8 cellular contexts compared by ENCODE assay signal in the genomic region with DNA sequence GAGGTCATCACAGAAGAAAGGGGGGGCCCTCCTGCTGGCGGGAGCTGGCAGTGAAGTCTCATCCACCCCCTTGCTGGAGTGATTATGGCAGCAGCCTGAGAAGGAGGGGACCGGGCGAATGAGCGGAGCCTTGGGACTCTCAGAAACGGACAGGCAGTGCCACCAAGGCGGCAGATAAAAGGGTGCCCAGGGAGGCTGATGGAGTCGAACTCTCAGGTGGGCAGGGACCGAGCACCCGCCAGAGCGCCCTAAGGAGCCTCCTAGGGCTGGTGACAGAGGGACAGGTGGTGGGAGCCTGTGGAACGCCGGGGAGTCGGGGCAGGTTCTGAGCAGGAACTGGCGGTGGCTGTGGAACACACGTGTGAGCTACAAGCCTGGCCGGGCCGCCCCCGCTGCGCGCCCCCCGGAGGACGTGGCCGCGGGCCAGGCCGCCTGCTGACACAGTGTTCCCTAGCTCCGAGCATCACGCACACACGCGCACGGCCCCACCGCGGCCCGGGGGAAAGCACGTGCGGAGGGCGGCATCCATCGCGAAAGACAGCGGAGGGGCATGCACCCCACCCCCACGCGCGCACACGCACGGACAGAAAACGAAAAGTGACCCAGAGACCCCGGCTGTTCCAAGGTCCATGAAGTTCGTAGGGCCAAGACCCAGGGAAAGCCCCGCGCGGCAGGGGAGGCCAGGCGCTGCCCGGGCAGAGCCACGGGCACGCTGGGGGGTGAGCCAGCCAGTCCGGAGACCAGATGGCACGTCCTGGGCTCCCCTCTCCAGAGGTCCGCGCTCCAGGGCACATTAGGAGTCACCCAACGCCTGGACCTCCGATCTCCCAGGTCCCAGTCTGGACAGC. TPM values are rescaled to one million over a fixed set of nuclear protein-coding genes. Genes with fewer than 3 reads are reported as not detected.
DNase-seq lines count a peak whose midpoint lies in the region; ATAC-seq and TF ChIP-seq lines count a peak whose summit lies in the region.

No MANE protein-coding gene starts in this region.

- no peak overlapping the region for H3K27ac ChIP-seq in left lung

- peaks cover 16 to 42% of the 10 kb centered on the region in 2 donors for H3K4me1 ChIP-seq in left lung

- in situ Hi-C loops in Caki2 (cut with HindIII; ENCODE audit: low pct_unique_long_range_greater_than_20kb, low sequenced_read_pairs) = no loop called here

- H3K9me3 ChIP-seq in left lung = no peaks in the 10 kb centered on the region

- ATAC-seq in GM19397 (IDR thresholded peaks at IDR 0.05; ENCODE audit: unreplicated experiment) = peak; percentile 33
- peak; percentile 16 for ATAC-seq in HG03558 (IDR thresholded peaks at IDR 0.05; ENCODE audit: extremely low read depth, unreplicated experiment)
- peak; percentile 71 for ATAC-seq in SK-N-SH treated with all-trans-retinoic acid at 6 μM for 48 hours
- peak; percentile 55 for ATAC-seq in left lung
- no peak for ATAC-seq in GM18519 (IDR thresholded peaks at IDR 0.05; ENCODE audit: low FRiP score, unreplicated experiment)

- H3K36me3 ChIP-seq in left lung = peaks cover 0 to 19% of the 10 kb centered on the region in 2 donors

- peak; percentile 10 for TF ChIP-seq CTCF in cardiac fibroblast (IDR thresholded peaks at IDR 0.05; ENCODE audit: low read depth, low read length)
- no peak for TF ChIP-seq CTCF in left lung (IDR thresholded peaks at IDR 0.05)

- DNase-seq in Caki2 (ENCODE audit: low read depth) (peak; percentile 36), cardiac fibroblast (ENCODE audit: low read depth in 2 of 2) (peak; percentile 50 to 70), left lung (peak in 1 of 2 donors; percentile 80)
- peak; percentile 22 to 33 for DNase-seq in stimulated activated CD4-positive, alpha-beta T cell treated with anti-CD3 and anti-CD28 coated beads, Interleukin-4, amount 100 ng/mL, for 48 hours (ENCODE audit: low read depth in 2 of 2)

- H3K4me3 ChIP-seq in cardiac fibroblast (replicated peaks in 1 of 2; ENCODE audit: low read depth in 2 of 2, low read length in 2 of 2) (peak overlapping the region; percentile 55 to 73), left lung (peak overlapping the region; percentile 40 to 44)

- H3K27me3 ChIP-seq in left lung = peaks cover 5 to 59% of the 10 kb centered on the region in 2 donors

- intact Hi-C loops in left lung (cut with DNase I) = no loop called here

TF ChIP-seq in SK-N-SH treated with all-trans-retinoic acid at 6 μM for 48 hours, 23 proteins besides CTCF, POLR2A, EP300 and RAD21:
- no peak for TF ChIP-seq CSDC2 (CRISPR knock-in tag; IDR thresholded peaks at IDR 0.05)
- TF ChIP-seq ARNTL (CRISPR knock-in tag; IDR thresholded peaks at IDR 0.05; ENCODE audit: borderline replicate concordance, low read depth) = no peak
- TF ChIP-seq ISL1 (CRISPR knock-in tag; IDR thresholded peaks at IDR 0.05) = no peak
- TF ChIP-seq, protein P1, sequence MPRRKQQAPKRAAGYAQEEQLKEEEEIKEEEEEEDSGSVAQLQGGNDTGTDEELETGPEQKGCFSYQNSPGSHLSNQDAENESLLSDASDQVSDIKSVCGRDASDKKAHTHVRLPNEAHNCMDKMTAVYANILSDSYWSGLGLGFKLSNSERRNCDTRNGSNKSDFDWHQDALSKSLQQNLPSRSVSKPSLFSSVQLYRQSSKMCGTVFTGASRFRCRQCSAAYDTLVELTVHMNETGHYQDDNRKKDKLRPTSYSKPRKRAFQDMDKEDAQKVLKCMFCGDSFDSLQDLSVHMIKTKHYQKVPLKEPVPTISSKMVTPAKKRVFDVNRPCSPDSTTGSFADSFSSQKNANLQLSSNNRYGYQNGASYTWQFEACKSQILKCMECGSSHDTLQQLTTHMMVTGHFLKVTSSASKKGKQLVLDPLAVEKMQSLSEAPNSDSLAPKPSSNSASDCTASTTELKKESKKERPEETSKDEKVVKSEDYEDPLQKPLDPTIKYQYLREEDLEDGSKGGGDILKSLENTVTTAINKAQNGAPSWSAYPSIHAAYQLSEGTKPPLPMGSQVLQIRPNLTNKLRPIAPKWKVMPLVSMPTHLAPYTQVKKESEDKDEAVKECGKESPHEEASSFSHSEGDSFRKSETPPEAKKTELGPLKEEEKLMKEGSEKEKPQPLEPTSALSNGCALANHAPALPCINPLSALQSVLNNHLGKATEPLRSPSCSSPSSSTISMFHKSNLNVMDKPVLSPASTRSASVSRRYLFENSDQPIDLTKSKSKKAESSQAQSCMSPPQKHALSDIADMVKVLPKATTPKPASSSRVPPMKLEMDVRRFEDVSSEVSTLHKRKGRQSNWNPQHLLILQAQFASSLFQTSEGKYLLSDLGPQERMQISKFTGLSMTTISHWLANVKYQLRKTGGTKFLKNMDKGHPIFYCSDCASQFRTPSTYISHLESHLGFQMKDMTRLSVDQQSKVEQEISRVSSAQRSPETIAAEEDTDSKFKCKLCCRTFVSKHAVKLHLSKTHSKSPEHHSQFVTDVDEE (CRISPR knock-in tag; IDR thresholded peaks at IDR 0.05) = no peak
- no peak for TF ChIP-seq ZNF565 (CRISPR knock-in tag; conservative IDR thresholded peaks at IDR 0.05; ENCODE audit: low read depth)
- no peak for TF ChIP-seq GLIS3 (CRISPR knock-in tag; IDR thresholded peaks at IDR 0.05)
- no peak for TF ChIP-seq BACH2 (CRISPR knock-in tag; IDR thresholded peaks at IDR 0.05; ENCODE audit: borderline replicate concordance)
- TF ChIP-seq TCF4 (CRISPR knock-in tag; IDR thresholded peaks at IDR 0.05; ENCODE audit: borderline replicate concordance) = no peak
- no peak for TF ChIP-seq SNAI2 (CRISPR knock-in tag; IDR thresholded peaks at IDR 0.05)
- no peak for TF ChIP-seq TOX (CRISPR knock-in tag; IDR thresholded peaks at IDR 0.05; ENCODE audit: borderline replicate concordance)
- TF ChIP-seq, protein P2, sequence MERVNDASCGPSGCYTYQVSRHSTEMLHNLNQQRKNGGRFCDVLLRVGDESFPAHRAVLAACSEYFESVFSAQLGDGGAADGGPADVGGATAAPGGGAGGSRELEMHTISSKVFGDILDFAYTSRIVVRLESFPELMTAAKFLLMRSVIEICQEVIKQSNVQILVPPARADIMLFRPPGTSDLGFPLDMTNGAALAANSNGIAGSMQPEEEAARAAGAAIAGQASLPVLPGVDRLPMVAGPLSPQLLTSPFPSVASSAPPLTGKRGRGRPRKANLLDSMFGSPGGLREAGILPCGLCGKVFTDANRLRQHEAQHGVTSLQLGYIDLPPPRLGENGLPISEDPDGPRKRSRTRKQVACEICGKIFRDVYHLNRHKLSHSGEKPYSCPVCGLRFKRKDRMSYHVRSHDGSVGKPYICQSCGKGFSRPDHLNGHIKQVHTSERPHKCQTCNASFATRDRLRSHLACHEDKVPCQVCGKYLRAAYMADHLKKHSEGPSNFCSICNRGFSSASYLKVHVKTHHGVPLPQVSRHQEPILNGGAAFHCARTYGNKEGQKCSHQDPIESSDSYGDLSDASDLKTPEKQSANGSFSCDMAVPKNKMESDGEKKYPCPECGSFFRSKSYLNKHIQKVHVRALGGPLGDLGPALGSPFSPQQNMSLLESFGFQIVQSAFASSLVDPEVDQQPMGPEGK (CRISPR knock-in tag; IDR thresholded peaks at IDR 0.05; ENCODE audit: borderline replicate concordance) = no peak; the same call in 1 of the 2 replicates
- TF ChIP-seq, protein P3, sequence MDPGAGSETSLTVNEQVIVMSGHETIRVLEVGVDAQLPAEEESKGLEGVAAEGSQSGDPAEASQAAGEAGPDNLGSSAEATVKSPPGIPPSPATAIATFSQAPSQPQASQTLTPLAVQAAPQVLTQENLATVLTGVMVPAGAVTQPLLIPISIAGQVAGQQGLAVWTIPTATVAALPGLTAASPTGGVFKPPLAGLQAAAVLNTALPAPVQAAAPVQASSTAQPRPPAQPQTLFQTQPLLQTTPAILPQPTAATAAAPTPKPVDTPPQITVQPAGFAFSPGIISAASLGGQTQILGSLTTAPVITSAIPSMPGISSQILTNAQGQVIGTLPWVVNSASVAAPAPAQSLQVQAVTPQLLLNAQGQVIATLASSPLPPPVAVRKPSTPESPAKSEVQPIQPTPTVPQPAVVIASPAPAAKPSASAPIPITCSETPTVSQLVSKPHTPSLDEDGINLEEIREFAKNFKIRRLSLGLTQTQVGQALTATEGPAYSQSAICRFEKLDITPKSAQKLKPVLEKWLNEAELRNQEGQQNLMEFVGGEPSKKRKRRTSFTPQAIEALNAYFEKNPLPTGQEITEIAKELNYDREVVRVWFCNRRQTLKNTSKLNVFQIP (CRISPR knock-in tag; IDR thresholded peaks at IDR 0.05; ENCODE audit: borderline replicate concordance, low read depth) = no peak
- no peak for TF ChIP-seq PPARA (CRISPR knock-in tag; IDR thresholded peaks at IDR 0.05; ENCODE audit: borderline replicate concordance)
- no peak for TF ChIP-seq ZFP3 (CRISPR knock-in tag; IDR thresholded peaks at IDR 0.05)
- no peak for TF ChIP-seq ESRRG (CRISPR knock-in tag; IDR thresholded peaks at IDR 0.05)
- TF ChIP-seq ZNF8 (CRISPR knock-in tag; IDR thresholded peaks at IDR 0.05) = no peak
- no peak for TF ChIP-seq RARB (CRISPR knock-in tag; IDR thresholded peaks at IDR 0.05)
- TF ChIP-seq ZFP30 (CRISPR knock-in tag; IDR thresholded peaks at IDR 0.05) = no peak
- TF ChIP-seq ZNF70 (CRISPR knock-in tag; IDR thresholded peaks at IDR 0.05) = no peak
- TF ChIP-seq, protein P4, sequence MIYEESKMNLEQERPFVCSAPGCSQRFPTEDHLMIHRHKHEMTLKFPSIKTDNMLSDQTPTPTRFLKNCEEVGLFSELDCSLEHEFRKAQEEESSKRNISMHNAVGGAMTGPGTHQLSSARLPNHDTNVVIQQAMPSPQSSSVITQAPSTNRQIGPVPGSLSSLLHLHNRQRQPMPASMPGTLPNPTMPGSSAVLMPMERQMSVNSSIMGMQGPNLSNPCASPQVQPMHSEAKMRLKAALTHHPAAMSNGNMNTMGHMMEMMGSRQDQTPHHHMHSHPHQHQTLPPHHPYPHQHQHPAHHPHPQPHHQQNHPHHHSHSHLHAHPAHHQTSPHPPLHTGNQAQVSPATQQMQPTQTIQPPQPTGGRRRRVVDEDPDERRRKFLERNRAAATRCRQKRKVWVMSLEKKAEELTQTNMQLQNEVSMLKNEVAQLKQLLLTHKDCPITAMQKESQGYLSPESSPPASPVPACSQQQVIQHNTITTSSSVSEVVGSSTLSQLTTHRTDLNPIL (CRISPR knock-in tag; IDR thresholded peaks at IDR 0.05; ENCODE audit: low read depth) = no peak

RNA-seq across cellular contexts. Expression of a gene that starts 1.0 kb away (rescaled TPM):
- not detected in 2 replicates for total RNA-seq in Caki2 (2014; rRNA removed; shearing (Covaris generic); ENCODE audit: low replicate concordance)
- under 1 TPM; 0.55 TPM for total RNA-seq in left lung

RNA-seq across cellular contexts. Expression of a gene that starts 38.8 kb away (rescaled TPM):
- total RNA-seq in Caki2 (2014; rRNA removed; shearing (Covaris generic); ENCODE audit: low replicate concordance) = 151 and 154 TPM in 2 replicates
- 100 to 1,000 TPM; 140 to 163 TPM for total RNA-seq in left lung

RNA-seq across cellular contexts. Expression of a gene that starts 38.9 kb away (rescaled TPM):
- 69.5 and 73.5 TPM in 2 replicates for total RNA-seq in Caki2 (2014; rRNA removed; shearing (Covaris generic); ENCODE audit: low replicate concordance)
- total RNA-seq in left lung = 10 to 100 TPM; 48.1 to 48.5 TPM

RNA-seq across cellular contexts. Expression of a gene that starts 53.1 kb away (rescaled TPM):
- total RNA-seq in Caki2 (2014; rRNA removed; shearing (Covaris generic); ENCODE audit: low replicate concordance) = not detected in 2 replicates
- total RNA-seq in left lung = under 1 TPM in 1 of 2 donors, not detected in 1; 0.47 TPM
